25 cellular contexts compared by ENCODE assay signal in genomic region chr13:111503376-111503775, GRCh38.
"Had no signal": no experiment of that assay in that cellular context is flagged by ENCODE, and none has a peak within 500 bp of the region (broad histone marks: within the 10 kb centered on the region; RNA-seq: fewer than 3 reads in every experiment).

No MANE protein-coding gene starts in this region.

- H3K4me1 ChIP-seq: ascending aorta, body of pancreas had no signal

- H3K4me1 Mint-ChIP-seq: activated CD4-positive, alpha-beta memory T cell treated with anti-CD3 and anti-CD28 coated beads, Interleukin-2, amount 10 ng/mL, durations not matched to agents 7 days and 5 days; activated naive CD4-positive, alpha-beta T cell treated with anti-CD3 and anti-CD28 coated beads, Interleukin-2, amount 50 U/mL, for 24 hours; activated T-helper 17 cell treated with anti-CD3 and anti-CD28 coated beads, Interleukin-2, amount 50 U/mL, for 72 hours; central memory CD8-positive, alpha-beta T cell; T-cell had no signal

- H3K27ac Mint-ChIP-seq: activated CD4-positive, alpha-beta memory T cell treated with anti-CD3 and anti-CD28 coated beads, Interleukin-2, amount 10 ng/mL, durations not matched to agents 7 days and 5 days; activated CD4-positive, alpha-beta T cell treated with anti-CD3 and anti-CD28 coated beads for 36 hours; activated naive CD4-positive, alpha-beta T cell treated with anti-CD3 and anti-CD28 coated beads, Interleukin-2, amount 50 U/mL, for 24 hours; activated T-helper 17 cell treated with anti-CD3 and anti-CD28 coated beads, Interleukin-2, amount 50 U/mL, for 72 hours; T-cell had no signal

- H3K9me3 Mint-ChIP-seq: activated naive CD4-positive, alpha-beta T cell treated with anti-CD3 and anti-CD28 coated beads, Interleukin-2, amount 50 U/mL, for 24 hours; activated T-helper 17 cell treated with anti-CD3 and anti-CD28 coated beads, Interleukin-2, amount 50 U/mL, for 72 hours; central memory CD8-positive, alpha-beta T cell had no signal

- H3K4me3 Mint-ChIP-seq: activated CD4-positive, alpha-beta memory T cell treated with anti-CD3 and anti-CD28 coated beads, Interleukin-2, amount 10 ng/mL, durations not matched to agents 7 days and 5 days; activated CD4-positive, alpha-beta T cell treated with anti-CD3 and anti-CD28 coated beads for 36 hours; activated naive CD4-positive, alpha-beta T cell treated with anti-CD3 and anti-CD28 coated beads, Interleukin-2, amount 50 U/mL, for 24 hours; activated T-helper 17 cell treated with anti-CD3 and anti-CD28 coated beads, Interleukin-2, amount 50 U/mL, for 72 hours; central memory CD8-positive, alpha-beta T cell; T-cell had no signal

- FAIRE-seq: K562 had no signal

- H3K36me3 Mint-ChIP-seq: T-cell had no signal

- H3K27me3 ChIP-seq: ascending aorta, body of pancreas had no signal

- ATAC-seq: activated CD4-positive, alpha-beta T cell treated with anti-CD3 and anti-CD28 coated beads for 36 hours; activated T-helper 17 cell treated with anti-CD3 and anti-CD28 coated beads, Interleukin-2, amount 50 U/mL, for 72 hours; body of pancreas; K562; Right ventricle myocardium inferior; T-cell had no signal

- DNase-seq: activated CD4-positive, alpha-beta memory T cell treated with anti-CD3 and anti-CD28 coated beads, Interleukin-2, amount 10 ng/mL, durations not matched to agents 7 days and 5 days; activated CD4-positive, alpha-beta T cell treated with anti-CD3 and anti-CD28 coated beads for 36 hours; activated CD4-positive, alpha-beta T cell treated with anti-CD3 and anti-CD28 coated beads, Interleukin-2, amount 50 U/mL, for 1 hour; activated T-cell treated with anti-CD3 and anti-CD28 coated beads, Interleukin-2, amount 50 U/mL, for 48 hours; body of pancreas; Karpas-422; MM.1S; NCI-H1105; NCI-H1436; NCI-H1694 treated with DMSO at 0.1 percent for 48 hours; NCI-H2029 treated with DMSO at 0.1 percent for 48 hours; NCI-H345; NCI-H510A; NCI-H526 treated with DMSO at 0.1 percent for 48 hours; NCI-H82; T-cell; T-helper 2 cell had no signal

- H3K9me3 ChIP-seq: ascending aorta had no signal

- H3K27ac ChIP-seq: ascending aorta, body of pancreas, SK-N-MC, VCaP had no signal

- H3K4me3 ChIP-seq: ascending aorta, body of pancreas, K562, SK-N-MC had no signal

- H3K27me3 Mint-ChIP-seq: activated CD4-positive, alpha-beta memory T cell treated with anti-CD3 and anti-CD28 coated beads, Interleukin-2, amount 10 ng/mL, durations not matched to agents 7 days and 5 days had no signal

- H3K36me3 ChIP-seq: ascending aorta had no signal
